20 cellular contexts compared by ENCODE assay signal in genomic region chr2:211062213-211062612, GRCh38.
A peak's percentile ranks its signal among the peaks of the same experiment; 100 is the strongest.
DNase-seq lines count a peak whose midpoint lies in the region; ATAC-seq, FAIRE-seq and TF ChIP-seq lines count a peak whose summit lies in the region.
"Had no signal": no experiment of that assay in that cellular context is flagged by ENCODE, and none has a peak within 500 bp of the region (broad histone marks: within the 10 kb centered on the region; RNA-seq: fewer than 3 reads in every experiment).

No MANE protein-coding gene starts in this region.

- in situ Hi-C loops in GM12878 (cut with MboI): no loop called here

- intact Hi-C loops in GM12878 (cut with micrococcal nuclease; ENCODE audit: unreplicated experiment): no loop called here
- intact Hi-C loops in CD4-positive, alpha-beta memory T cell (cut with micrococcal nuclease): no loop called here

- BruUV-seq in GM12878 (replicated peaks; lab: Mats Ljungman, UMichigan): no TSS peak

- no peaks in the 10 kb centered on the region for H3F3A ChIP-seq in neural cell (ENCODE audit: insufficient read depth, low read length, poor library complexity, severe bottlenecking)

- no peak for TF ChIP-seq CTCF in 22Rv1 (IDR thresholded peaks at IDR 0.05)
- no peak for TF ChIP-seq CTCF in GM12878 (IDR thresholded peaks at IDR 0.05 in 2 of 3, conservative IDR thresholded peaks at IDR 0.05 in 1 of 3; ENCODE audit: control insufficient read depth in 2 of 3, extremely low read depth in 1 of 3, insufficient read depth in 1 of 3, low read depth in 3 of 3, low read length in 3 of 3)
- TF ChIP-seq CTCF in neural cell (IDR thresholded peaks at IDR 0.05; ENCODE audit: poor library complexity, severe bottlenecking): no peak

- FAIRE-seq in GM12878 (lab: Jason Lieb, UNC): peak; percentile 23
- FAIRE-seq: D721Med, GM12892, GM19239 had no signal

- no peak overlapping the region for H3K27ac Mint-ChIP-seq in CD4-positive, alpha-beta memory T cell
- H3K27ac Mint-ChIP-seq: CD4-positive, CD25-positive, alpha-beta regulatory T cell; CD8-positive, alpha-beta memory T cell; H9 had no signal

- H2AFZ ChIP-seq in GM12878 (ENCODE audit: control insufficient read depth, low read depth, low read length) (no peak overlapping the region), neural cell (ENCODE audit: low read depth, low read length) (no peak overlapping the region)
- H2AFZ ChIP-seq: GM23248 had no signal

- H3K79me2 ChIP-seq in GM12878 (ENCODE audit: control insufficient read depth, insufficient read depth, low read length) (no peaks in the 10 kb centered on the region), neural cell (replicated peaks; ENCODE audit: insufficient read depth, low read length) (no peaks in the 10 kb centered on the region)

- H4K20me1 ChIP-seq in GM12878 (ENCODE audit: control insufficient read depth, insufficient read depth) (no peaks in the 10 kb centered on the region), neural cell (ENCODE audit: insufficient read depth) (no peaks in the 10 kb centered on the region)
- H4K20me1 ChIP-seq: BLaER1 had no signal

- H3K4me1 Mint-ChIP-seq in CD4-positive, alpha-beta memory T cell: no peaks in the 10 kb centered on the region
- H3K4me1 Mint-ChIP-seq: CD4-positive, CD25-positive, alpha-beta regulatory T cell; CD8-positive, alpha-beta memory T cell had no signal

- RAD21 ChIA-PET in GM12878 (lab: Charles Lee; ENCODE audit: unreplicated experiment): no interaction called here

- no peaks in the 10 kb centered on the region for H3K9me3 ChIP-seq in GM12878 (replicated peaks; ENCODE audit: control insufficient read depth, insufficient read depth, low read length)
- no peaks in the 10 kb centered on the region for H3K9me3 ChIP-seq in neural cell (ENCODE audit: low read length)
- no peaks in the 10 kb centered on the region for H3K9me3 ChIP-seq in CD4-positive, alpha-beta memory T cell (ENCODE audit: control insufficient read depth in 1 of 2, low read length in 2 of 2)
- H3K9me3 ChIP-seq: BLaER1 had no signal

- H3K4me1 ChIP-seq in GM12878 (ENCODE audit: control insufficient read depth, insufficient read depth, low read length): no peaks in the 10 kb centered on the region
- no peaks in the 10 kb centered on the region for H3K4me1 ChIP-seq in CD4-positive, alpha-beta memory T cell (ENCODE audit: insufficient read depth, low read length)
- H3K4me1 ChIP-seq: BLaER1 had no signal

- H3K27me3 ChIP-seq in GM12878 (replicated peaks in 1 of 2; ENCODE audit: control insufficient read depth in 2 of 2, insufficient read depth in 2 of 2, low read length in 1 of 2): no peaks in the 10 kb centered on the region
- H3K27me3 ChIP-seq in neural cell (ENCODE audit: insufficient read depth, low read depth, low read length): no peaks in the 10 kb centered on the region
- H3K27me3 ChIP-seq in CD4-positive, alpha-beta memory T cell (ENCODE audit: insufficient read depth, low read length): no peaks in the 10 kb centered on the region
- H3K27me3 ChIP-seq: BLaER1 had no signal

- H3K27me3 Mint-ChIP-seq in CD4-positive, alpha-beta memory T cell: no peaks in the 10 kb centered on the region
- H3K27me3 Mint-ChIP-seq: CD4-positive, CD25-positive, alpha-beta regulatory T cell; CD8-positive, alpha-beta memory T cell had no signal

- peaks cover 0 to 4% (median 0%) of the 10 kb centered on the region in 8 donors for H3K9me3 Mint-ChIP-seq in CD4-positive, alpha-beta memory T cell
- H3K9me3 Mint-ChIP-seq: H9 had no signal

- no peaks in the 10 kb centered on the region for H3K36me3 Mint-ChIP-seq in CD4-positive, alpha-beta memory T cell
- H3K36me3 Mint-ChIP-seq: CD4-positive, CD25-positive, alpha-beta regulatory T cell; CD8-positive, alpha-beta memory T cell had no signal

- 38% methylated on average over 5 of the region's 5 CpGs for WGBS in GM12878 (ENCODE audit: insufficient coverage, insufficient replicate concordance, low lambda C conversion rate, missing lambda C conversion rate)

- TF ChIP-seq EP300 in GM12878 (IDR thresholded peaks at IDR 0.05; ENCODE audit: borderline replicate concordance in 1 of 2, control insufficient read depth in 1 of 2, low read depth in 2 of 2, low read length in 2 of 2) (no peak), neural cell (conservative IDR thresholded peaks at IDR 0.05; ENCODE audit: poor library complexity, severe bottlenecking) (no peak)

- TF ChIP-seq RAD21 in GM12878 (IDR thresholded peaks at IDR 0.05; ENCODE audit: insufficient read depth, low read depth, low read length) (no peak), neural cell (conservative IDR thresholded peaks at IDR 0.05) (no peak)

- POLR2A ChIA-PET in GM12878 (lab: Charles Lee): no interaction called here
- POLR2A ChIA-PET in CD4-positive, alpha-beta memory T cell (lab: Charles Lee; ENCODE audit: partially characterized antibody): no interaction called here

- no peak overlapping the region for H3K4me2 ChIP-seq in GM12878 (ENCODE audit: control insufficient read depth, insufficient read depth)
- H3K4me2 ChIP-seq in neural cell (ENCODE audit: low read length): no peak overlapping the region
- H3K4me2 ChIP-seq: BLaER1 had no signal

- no peaks in the 10 kb centered on the region for H3K9me2 ChIP-seq in neural cell (ENCODE audit: insufficient read depth, low read length)

- H3K36me3 ChIP-seq in GM12878 (ENCODE audit: control insufficient read depth in 2 of 2, insufficient read depth in 2 of 2, low read length in 1 of 2) (no peaks in the 10 kb centered on the region), neural cell (ENCODE audit: insufficient read depth, low read length) (no peaks in the 10 kb centered on the region)
- H3K36me3 ChIP-seq in CD4-positive, alpha-beta memory T cell (ENCODE audit: insufficient read depth, low read length): no peaks in the 10 kb centered on the region
- H3K36me3 ChIP-seq: BLaER1 had no signal

- H3K27ac ChIP-seq in 22Rv1: peak overlapping the region; percentile 83
- no peak overlapping the region for H3K27ac ChIP-seq in GM12878 (ENCODE audit: control insufficient read depth, insufficient read depth)
- H3K27ac ChIP-seq in neural cell (ENCODE audit: low read length): peak overlapping the region; percentile 6
- H3K27ac ChIP-seq in CD4-positive, alpha-beta memory T cell (ENCODE audit: low read depth, low read length): no peak overlapping the region
- H3K27ac ChIP-seq: BLaER1, C4-2B, GM23248 had no signal

- CTCF ChIA-PET in GM12878 (lab: Yijun Ruan, JAX): interaction anchor here (1.5 kb wide), 1 partner anchor 13 kb away, joined by 3 read pairs; no protein-coding TSS in a partner anchor
- CTCF ChIA-PET in CD4-positive, alpha-beta memory T cell (lab: Charles Lee; ENCODE audit: partially characterized antibody): no interaction called here

- no peak for ATAC-seq in GM12878
- no peak for ATAC-seq in GM18511 (IDR thresholded peaks at IDR 0.05; ENCODE audit: unreplicated experiment)
- ATAC-seq: HCT116 had no signal

- peak; percentile 76 for DNase-seq in SK-N-DZ (ENCODE audit: low spot score)
- no peak for DNase-seq in GM12878 (ENCODE audit: low read depth, low spot score)
- no peak for DNase-seq in CD4-positive, alpha-beta memory T cell
- DNase-seq in DMS 273 (lab: John Stamatoyannopoulos, UW; ENCODE audit: unreplicated experiment): no peak
- DNase-seq: CD4-positive, CD25-positive, alpha-beta regulatory T cell; CD8-positive, alpha-beta memory T cell; DMS53; DMS79 treated with DMSO at 0.1 percent for 48 hours; GF-D8; GM23248; H9 had no signal

- H3K4me3 Mint-ChIP-seq in CD4-positive, alpha-beta memory T cell: no peak overlapping the region
- H3K4me3 Mint-ChIP-seq: CD4-positive, CD25-positive, alpha-beta regulatory T cell; CD8-positive, alpha-beta memory T cell; H9 had no signal

- SMC1A ChIA-PET in GM12878 (lab: Charles Lee; ENCODE audit: uncharacterized antibody, unreplicated experiment): interaction anchor here (0.6 to 1.1 kb wide), 2 partner anchors 13 to 98 kb away, joined by 3 to 4 read pairs; no protein-coding TSS in a partner anchor

- H3K9ac ChIP-seq in GM12878 (ENCODE audit: control insufficient read depth, insufficient read depth, low read length): no peak overlapping the region
- H3K9ac ChIP-seq in neural cell (ENCODE audit: low read length): no peak overlapping the region
- H3K9ac ChIP-seq: BLaER1, GM23248 had no signal

- TF ChIP-seq POLR2A in GM12878 (IDR thresholded peaks at IDR 0.05; ENCODE audit: low read depth, low read length): no peak

- no peak overlapping the region for H3K4me3 ChIP-seq in GM12878
- H3K4me3 ChIP-seq in neural cell (ENCODE audit: low read length): no peak overlapping the region
- no peak overlapping the region for H3K4me3 ChIP-seq in CD4-positive, alpha-beta memory T cell (ENCODE audit: low read length in 2 of 2)
- H3K4me3 ChIP-seq: BLaER1, GM23248 had no signal

TF ChIP-seq in neural cell, 6 proteins besides CTCF, POLR2A, EP300 and RAD21:
- TF ChIP-seq EZH2 (IDR thresholded peaks at IDR 0.05; ENCODE audit: borderline replicate concordance, insufficient read depth, low read length, poor library complexity, severe bottlenecking): no peak
- peak; percentile 59 for TF ChIP-seq POLR2AphosphoS5 (IDR thresholded peaks at IDR 0.05)

Comparison
In these comparisons a context has a peak if more than half of its experiments do, and no peak if none do; other contexts are left out.
1. H3K27ac ChIP-seq: peak in 22Rv1 (single experiment) and neural cell (single experiment); none in GM12878 (single experiment) and CD4-positive, alpha-beta memory T cell (single experiment).